Comparison of ENCODE assay signal across 8 cellular contexts in genomic region chr15:41115652-41116115, GRCh38. TPM values are rescaled to one million over a fixed set of nuclear protein-coding genes. Genes with fewer than 3 reads are reported as not detected.
DNase-seq lines count a peak whose midpoint lies in the region; ATAC-seq and TF ChIP-seq lines count a peak whose summit lies in the region.

No MANE protein-coding gene starts in this region.

- H3K27ac Mint-ChIP-seq in Caco-2 (ENCODE audit: unreplicated experiment) = peak overlapping the region; percentile 100

- H3K27me3 ChIP-seq in Caco-2 (replicated peaks; ENCODE audit: control insufficient read depth, insufficient read depth, low read length) (no peaks in the 10 kb centered on the region), ascending aorta (no peaks in the 10 kb centered on the region), iPS-15b (ENCODE audit: control insufficient read depth, insufficient read depth, low read length) (no peaks in the 10 kb centered on the region), skeletal muscle satellite cell (ENCODE audit: control insufficient read depth, insufficient read depth, low read length) (no peaks in the 10 kb centered on the region)

- no peaks in the 10 kb centered on the region for H3K36me3 ChIP-seq in Caco-2 (ENCODE audit: control insufficient read depth, insufficient read depth, low read length)
- no peaks in the 10 kb centered on the region for H3K36me3 ChIP-seq in ascending aorta
- no peaks in the 10 kb centered on the region for H3K36me3 ChIP-seq in iPS-15b (ENCODE audit: control insufficient read depth, insufficient read depth, low read length)
- no peaks in the 10 kb centered on the region for H3K36me3 ChIP-seq in skeletal muscle satellite cell (ENCODE audit: insufficient read depth, low read length)

- peak; percentile 27 for ATAC-seq in GM21367 (IDR thresholded peaks at IDR 0.05; ENCODE audit: unreplicated experiment)

- no peaks in the 10 kb centered on the region for H3K9me3 ChIP-seq in Caco-2
- no peaks in the 10 kb centered on the region for H3K9me3 ChIP-seq in ascending aorta
- no peaks in the 10 kb centered on the region for H3K9me3 ChIP-seq in iPS-15b (ENCODE audit: control insufficient read depth, insufficient read depth, low read length)
- H3K9me3 ChIP-seq in skeletal muscle satellite cell (replicated peaks; ENCODE audit: low read length) = no peaks in the 10 kb centered on the region

- peak overlapping the region; percentile 97 to 98 for H3K27ac ChIP-seq in ascending aorta

- intact Hi-C loops in Caco-2 (cut with micrococcal nuclease; ENCODE audit: unreplicated experiment) (loop anchor here (2.0 to 5.0 kb wide), 2 partner anchors 69 to 117 kb away; partner anchors contain the start of genes CHP1 and EXD1), ascending aorta (cut with DNase I) (loop anchor here (1.0 to 10.0 kb wide), 10 partner anchors 116 to 1008 kb away; partner anchors contain the start of genes BMF, CHP1, KNL1 and NUSAP1)

- peak overlapping the region; percentile 89 for H3K4me3 Mint-ChIP-seq in Caco-2 (ENCODE audit: unreplicated experiment)

- POLR2A ChIA-PET in Caco-2 (lab: Charles Lee) = interaction anchor here (0.6 to 1.6 kb wide), 8 partner anchors 37 to 857 kb away, joined by 3 to 6 read pairs (median 3); partner anchors contain the start of genes CHP1, EHD4, NUSAP1 and OIP5

- peak; percentile 69 to 72 for DNase-seq in Caco-2
- peak in 56 of 76 experiments; percentile 15 to 72 (median 52) for DNase-seq in HUDEP-2 (lab: John Stamatoyannopoulos, UW; ENCODE audit: unreplicated experiment in 76 of 76)
- peak; percentile 50 to 80 (median 71) for DNase-seq in T-helper 2 cell
- peak in 1 of 2 donors; percentile 84 for DNase-seq in ascending aorta (ENCODE audit: low spot score in 2 of 2)
- no peak for DNase-seq in GOT3 (lab: John Stamatoyannopoulos, UW)

- TF ChIP-seq CTCF in Caco-2 (IDR thresholded peaks at IDR 0.05; ENCODE audit: insufficient read depth in 1 of 2, low read depth in 1 of 2, low read length in 1 of 2, severe bottlenecking in 1 of 2, unreplicated experiment in 1 of 2) = no peak
- TF ChIP-seq CTCF in ascending aorta (IDR thresholded peaks at IDR 0.05) = no peak

- H3K9me3 Mint-ChIP-seq in Caco-2 (ENCODE audit: unreplicated experiment) = no peaks in the 10 kb centered on the region

- peak overlapping the region; percentile 99 for H3K4me3 ChIP-seq in Caco-2 (ENCODE audit: low read depth, low read length)
- peak overlapping the region; percentile 83 to 85 for H3K4me3 ChIP-seq in ascending aorta
- peak overlapping the region; percentile 95 for H3K4me3 ChIP-seq in iPS-15b (ENCODE audit: low read depth, low read length)
- H3K4me3 ChIP-seq in skeletal muscle satellite cell (ENCODE audit: low read length) = peak overlapping the region; percentile 95

- no peaks in the 10 kb centered on the region for H3K4me1 Mint-ChIP-seq in Caco-2 (ENCODE audit: low read depth, unreplicated experiment)

- peak overlapping the region; percentile 97 for H3K4me2 ChIP-seq in skeletal muscle satellite cell (ENCODE audit: low read length)

- H3K27me3 Mint-ChIP-seq in Caco-2 (ENCODE audit: insufficient read depth, unreplicated experiment) = no peaks in the 10 kb centered on the region

- H3K4me1 ChIP-seq in Caco-2 (no peaks in the 10 kb centered on the region), ascending aorta (peaks cover 0 to 11% of the 10 kb centered on the region in 2 donors), iPS-15b (ENCODE audit: control insufficient read depth, insufficient read depth, low read length) (no peaks in the 10 kb centered on the region), skeletal muscle satellite cell (ENCODE audit: control insufficient read depth, insufficient read depth, low read length) (peaks cover 6% of the 10 kb centered on the region)

- peaks cover 36% of the 10 kb centered on the region for H3K36me3 Mint-ChIP-seq in Caco-2 (ENCODE audit: insufficient read depth, unreplicated experiment)

- H3K9ac ChIP-seq in iPS-15b (ENCODE audit: low read depth, low read length) (peak overlapping the region; percentile 99), skeletal muscle satellite cell (ENCODE audit: low read depth, low read length) (peak overlapping the region; percentile 97)

- CTCF ChIA-PET in Caco-2 (lab: Charles Lee) = interaction anchor here (1.0 kb wide), 1 partner anchor 242 kb away, joined by 3 read pairs; the partner anchor contains the start of gene RHOV

- BruUV-seq in Caco-2 (replicated peaks; lab: Mats Ljungman, UMichigan) = no TSS peak

RNA-seq across cellular contexts. Expression of gene INO80, which starts 0.4 kb away (rescaled TPM):
- total RNA-seq in Caco-2 (2022) (24.4 and 25.3 TPM in 2 replicates), ascending aorta (57.8 TPM)
- 12.7 and 19.5 TPM in 2 replicates for total RNA-seq in skeletal muscle satellite cell (2012; rRNA removed)
